In the genomic region with DNA sequence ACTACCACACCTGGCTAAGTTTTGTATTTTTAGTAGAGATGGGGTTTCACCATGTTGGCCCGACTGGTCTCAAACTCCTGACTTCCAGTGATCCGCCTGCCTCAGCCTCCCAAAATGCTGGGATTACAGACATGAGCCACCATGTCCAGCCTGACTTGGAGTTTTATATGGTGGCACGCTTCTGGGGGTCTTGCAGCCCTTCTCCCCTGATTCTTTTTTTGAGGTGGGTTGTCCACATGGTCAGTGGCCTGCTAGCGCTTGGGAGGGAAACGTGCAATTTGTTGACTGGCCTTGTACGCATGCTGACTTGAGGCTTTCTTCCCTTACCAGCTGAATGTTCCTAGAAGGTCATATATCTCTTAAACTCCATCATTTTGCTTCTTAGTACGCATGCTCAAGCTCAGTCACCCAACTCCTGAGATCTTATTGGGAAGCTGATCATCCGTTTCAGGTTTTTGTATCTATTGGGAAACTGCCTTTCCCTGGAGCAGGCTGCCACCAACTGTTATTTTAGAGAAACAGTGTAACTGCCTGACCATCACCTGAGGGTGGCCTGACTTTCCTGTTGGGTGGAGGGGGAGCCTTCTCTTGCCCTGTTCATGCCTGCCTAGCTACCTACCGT, we compare ENCODE assay signal across 14 cellular contexts. TPM values are rescaled to one million over a fixed set of nuclear protein-coding genes. Genes with fewer than 3 reads are reported as not detected.
A peak's percentile ranks its signal among the peaks of the same experiment; 100 is the strongest.
DNase-seq lines count a peak whose midpoint lies in the region; ATAC-seq and TF ChIP-seq lines count a peak whose summit lies in the region.
"Had no signal": no experiment of that assay in that cellular context is flagged by ENCODE, and none has a peak within 500 bp of the region (broad histone marks: within the 10 kb centered on the region; RNA-seq: fewer than 3 reads in every experiment).

No MANE protein-coding gene starts in this region.

- no peak for TF ChIP-seq POLR2A in HCT116 (IDR thresholded peaks at IDR 0.05; ENCODE audit: borderline replicate concordance, extremely low read depth, insufficient read depth, insufficient read length)

- H3K4me1 Mint-ChIP-seq in activated T-cell treated with anti-CD3 and anti-CD28 coated beads, Interleukin-2, amount 50 U/mL, for 72 hours (ENCODE audit: low read depth): peaks cover 10% of the 10 kb centered on the region

- no TSS peak for BruUV-seq in HCT116 (replicated peaks; lab: Mats Ljungman, UMichigan)

- CTCF ChIA-PET in BJ (lab: Yijun Ruan, JAX): interaction anchor here (0.7 to 2.4 kb wide), 5 partner anchors 15 to 422 kb away, joined by 3 to 10 read pairs (median 4); no protein-coding TSS in a partner anchor
- CTCF ChIA-PET in HCT116 (lab: Charles Lee): interaction anchor here (1.4 kb wide), 1 partner anchor 317 kb away, joined by 3 read pairs; no protein-coding TSS in a partner anchor

- intact Hi-C loops in HCT116 (cut with micrococcal nuclease): no loop called here
- intact Hi-C loops in left colon (cut with DNase I, micrococcal nuclease): no loop called here

- POLR2A ChIA-PET in BJ (lab: Charles Lee) (interaction anchor here (0.7 kb wide), 1 partner anchor 14 kb away, joined by 4 read pairs; a partner anchor contains a TSS), HCT116 (lab: Charles Lee) (no interaction called here)

- H3K36me3 Mint-ChIP-seq in activated T-cell treated with anti-CD3 and anti-CD28 coated beads, Interleukin-2, amount 50 U/mL, for 72 hours (ENCODE audit: insufficient read depth in 2 of 2): peaks cover 0 to 1% of the 10 kb centered on the region in 2 donors
- H3K36me3 Mint-ChIP-seq: CD8-positive, alpha-beta T cell had no signal

- H3K4me1 ChIP-seq in HCT116 (ENCODE audit: control insufficient read depth in 1 of 2, insufficient read depth in 2 of 2, low read length in 2 of 2): no peaks in the 10 kb centered on the region; a peak in 1 of 4 replicates
- no peaks in the 10 kb centered on the region for H3K4me1 ChIP-seq in SJCRH30
- H3K4me1 ChIP-seq: colonic mucosa had no signal

- H3K27me3 Mint-ChIP-seq in activated T-cell treated with anti-CD3 and anti-CD28 coated beads, Interleukin-2, amount 50 U/mL, for 72 hours (ENCODE audit: low read depth): no peaks in the 10 kb centered on the region

- H3K4me2 ChIP-seq in HCT116 (ENCODE audit: low read length): no peak overlapping the region

- TF ChIP-seq RAD21 in HCT116 (IDR thresholded peaks at IDR 0.05; ENCODE audit: low read depth): peak; percentile 74

- RAD21 ChIA-PET in HCT116 (lab: Charles Lee; ENCODE audit: low non-redundant PET in 1 of 2, low total read pairs in 2 of 2, uncharacterized antibody in 2 of 2, unreplicated experiment in 2 of 2): interaction anchor here in 1 of 2 experiments (0.7 kb wide), 1 partner anchor 270 kb away, joined by 3 read pairs; no protein-coding TSS in a partner anchor

- H4K20me1 ChIP-seq in HCT116 (ENCODE audit: insufficient read depth): no peaks in the 10 kb centered on the region

- ATAC-seq in HCT116: peak; percentile 71
- ATAC-seq in left colon: peak; percentile 31
- ATAC-seq in activated T-cell treated with anti-CD3 and anti-CD28 coated beads, Interleukin-2, amount 50 U/mL, for 72 hours (replicated peaks in 1 of 2): no peak
- no peak for ATAC-seq in GM21529 (IDR thresholded peaks at IDR 0.05; ENCODE audit: unreplicated experiment)
- ATAC-seq: activated CD4-positive, CD25-positive, alpha-beta regulatory T cell treated with anti-CD3 and anti-CD28 coated beads, Interleukin-2, amount 50 U/mL, for 24 hours; CD8-positive, alpha-beta T cell had no signal

- H3K27me3 ChIP-seq in BJ (ENCODE audit: control insufficient read depth, insufficient read depth, low read length) (peaks cover 3% of the 10 kb centered on the region), HCT116 (ENCODE audit: insufficient read depth, low read length) (no peaks in the 10 kb centered on the region), SJCRH30 (no peaks in the 10 kb centered on the region)
- H3K27me3 ChIP-seq: colonic mucosa had no signal

- H3K9me2 ChIP-seq in HCT116 (ENCODE audit: insufficient read depth): no peaks in the 10 kb centered on the region

- no peak overlapping the region for H2AFZ ChIP-seq in HCT116 (ENCODE audit: low read depth, low read length, poor library complexity, severe bottlenecking)

- H3K4me3 Mint-ChIP-seq in activated T-cell treated with anti-CD3 and anti-CD28 coated beads, Interleukin-2, amount 50 U/mL, for 72 hours: no peak overlapping the region
- H3K4me3 Mint-ChIP-seq: activated T-cell treated with anti-CD3 and anti-CD28 coated beads, Interleukin-2, amount 50 U/mL, for 24 hours; CD8-positive, alpha-beta T cell had no signal

- 0 out of 2 replicates have a peak, but pooled peaks have one; percentile 6 for TF ChIP-seq CTCF in BJ (IDR thresholded peaks at IDR 0.05; ENCODE audit: insufficient read depth, low read depth, low read length)
- peak in 2 of 3 experiments; percentile 16 to 30; a peak in 1 of 6 replicates for TF ChIP-seq CTCF in HCT116 (IDR thresholded peaks at IDR 0.05 in 2 of 3, conservative IDR thresholded peaks at IDR 0.05 in 1 of 3; ENCODE audit: borderline replicate concordance in 1 of 3, insufficient read depth in 1 of 3, low read depth in 2 of 3, low read length in 2 of 3)
- TF ChIP-seq CTCF in VCaP (conservative IDR thresholded peaks at IDR 0.05): 0 out of 2 replicates have a peak, but pooled peaks have one; percentile 10

- H3K9me3 ChIP-seq in HCT116 (ENCODE audit: control insufficient read depth in 1 of 2, insufficient read depth in 1 of 2, low read depth in 1 of 2, low read length in 2 of 2) (peaks cover 0 to 5% of the 10 kb centered on the region in 2 experiments; a peak in 1 of 4 replicates), SJCRH30 (replicated peaks) (no peaks in the 10 kb centered on the region)
- H3K9me3 ChIP-seq: colonic mucosa had no signal

- peaks cover 3 to 4% of the 10 kb centered on the region in 2 donors for H3K9me3 Mint-ChIP-seq in activated T-cell treated with anti-CD3 and anti-CD28 coated beads, Interleukin-2, amount 50 U/mL, for 72 hours

- H3K36me3 ChIP-seq in BJ (ENCODE audit: control insufficient read depth, insufficient read depth, low read length): no peaks in the 10 kb centered on the region
- no peaks in the 10 kb centered on the region for H3K36me3 ChIP-seq in HCT116 (ENCODE audit: control insufficient read depth in 1 of 2, insufficient read depth in 2 of 2, low read length in 2 of 2)
- H3K36me3 ChIP-seq in SJCRH30: no peaks in the 10 kb centered on the region
- H3K36me3 ChIP-seq: colonic mucosa had no signal

- no peak for DNase-seq in BJ (ENCODE audit: low read depth)
- DNase-seq in HCT116 (ENCODE audit: low read depth, low spot score): no peak
- DNase-seq in left colon: no peak
- DNase-seq in SJCRH30: no peak
- no peak for DNase-seq in activated T-cell treated with anti-CD3 and anti-CD28 coated beads, Interleukin-2, amount 50 U/mL, for 72 hours
- no peak for DNase-seq in NCI-H748 treated with DMSO at 0.1 percent for 48 hours (lab: John Stamatoyannopoulos, UW)
- DNase-seq: activated T-cell treated with anti-CD3 and anti-CD28 coated beads, Interleukin-2, amount 50 U/mL, for 24 hours; CD8-positive, alpha-beta T cell; colonic mucosa; NCI-H146 had no signal

- no peaks in the 10 kb centered on the region for H3K79me2 ChIP-seq in HCT116 (ENCODE audit: insufficient read depth, low read length)

- H3K4me3 ChIP-seq in BJ (ENCODE audit: low read depth, low read length) (no peak overlapping the region), HCT116 (replicated peaks in 1 of 2; ENCODE audit: low read depth in 1 of 2, low read length in 2 of 2) (no peak overlapping the region), SJCRH30 (no peak overlapping the region)
- H3K4me3 ChIP-seq: colonic mucosa, SK-N-MC had no signal

- H3K27ac Mint-ChIP-seq in activated T-cell treated with anti-CD3 and anti-CD28 coated beads, Interleukin-2, amount 50 U/mL, for 72 hours: no peak overlapping the region
- H3K27ac Mint-ChIP-seq: activated T-cell treated with anti-CD3 and anti-CD28 coated beads, Interleukin-2, amount 50 U/mL, for 24 hours; CD8-positive, alpha-beta T cell had no signal

- H3K27ac ChIP-seq in HCT116 (ENCODE audit: low read depth, low read length) (no peak overlapping the region), VCaP (no peak overlapping the region), SJCRH30 (no peak overlapping the region)
- H3K27ac ChIP-seq: colonic mucosa, SK-N-MC had no signal

- no peak overlapping the region for H3K9ac ChIP-seq in HCT116 (ENCODE audit: low read length)

TF ChIP-seq in HCT116, 20 proteins besides CTCF, POLR2A, EP300 and RAD21:
- TF ChIP-seq EZH2 (IDR thresholded peaks at IDR 0.05) (no peak), ZNF274 (IDR thresholded peaks at IDR 0.05; ENCODE audit: low read depth, low read length) (no peak), ELF1 (IDR thresholded peaks at IDR 0.05; ENCODE audit: borderline replicate concordance, low read depth) (no peak), CEBPB (IDR thresholded peaks at IDR 0.05; ENCODE audit: low read depth) (no peak), SIN3A (IDR thresholded peaks at IDR 0.05; ENCODE audit: low read depth) (no peak), CBX3 (IDR thresholded peaks at IDR 0.05; ENCODE audit: low read depth) (no peak), TCF7L2 (IDR thresholded peaks at IDR 0.05; ENCODE audit: borderline replicate concordance, extremely low read depth, insufficient read depth, insufficient read length) (no peak)
- TF ChIP-seq, protein P1, sequence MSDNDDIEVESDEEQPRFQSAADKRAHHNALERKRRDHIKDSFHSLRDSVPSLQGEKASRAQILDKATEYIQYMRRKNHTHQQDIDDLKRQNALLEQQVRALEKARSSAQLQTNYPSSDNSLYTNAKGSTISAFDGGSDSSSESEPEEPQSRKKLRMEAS (IDR thresholded peaks at IDR 0.05): no peak
- TF ChIP-seq, protein P2, sequence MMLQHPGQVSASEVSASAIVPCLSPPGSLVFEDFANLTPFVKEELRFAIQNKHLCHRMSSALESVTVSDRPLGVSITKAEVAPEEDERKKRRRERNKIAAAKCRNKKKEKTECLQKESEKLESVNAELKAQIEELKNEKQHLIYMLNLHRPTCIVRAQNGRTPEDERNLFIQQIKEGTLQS (IDR thresholded peaks at IDR 0.05): no peak

RNA-seq across cellular contexts. Expression of a gene that starts 13.7 kb away (rescaled TPM):
- 0.60 and 0.71 TPM in 2 replicates for polyA plus RNA-seq in BJ (2011; rRNA removed)
- polyA minus RNA-seq in BJ (2011; rRNA and poly(A)+ RNA removed): 0.31 and 0.71 TPM in 2 replicates
- total RNA-seq in HCT116 (2021; ENCODE audit: unreplicated experiment) (3.4 TPM), left colon (10 to 100 TPM; 85.0 to 89.2 TPM)
- polyA plus RNA-seq in HCT116 (2012): 5.7 and 6.6 TPM in 2 replicates
- 0.08 TPM in 1 of 2 replicates, not detected in the other for total RNA-seq in SJCRH30 (2014; rRNA removed; shearing (Covaris generic))
- total RNA-seq in activated T-cell treated with anti-CD3 and anti-CD28 coated beads, Interleukin-2, amount 50 U/mL, for 72 hours: under 1 TPM; 0.35 to 0.43 TPM
- total RNA-seq: CD8-positive, alpha-beta T cell had no signal

RNA-seq across cellular contexts. Expression of a gene that starts 18.1 kb away (rescaled TPM):
- polyA plus RNA-seq in BJ (2011; rRNA removed): 3.4 and 5.7 TPM in 2 replicates
- 3.7 and 5.1 TPM in 2 replicates for polyA minus RNA-seq in BJ (2011; rRNA and poly(A)+ RNA removed)
- total RNA-seq in HCT116 (2021; ENCODE audit: unreplicated experiment) (12.8 TPM), left colon (1 to 10 TPM; 3.1 to 6.2 TPM)
- 6.2 and 7.1 TPM in 2 replicates for polyA plus RNA-seq in HCT116 (2012)
- total RNA-seq in SJCRH30 (2014; rRNA removed; shearing (Covaris generic)): 8.4 and 10.9 TPM in 2 replicates
- total RNA-seq in activated T-cell treated with anti-CD3 and anti-CD28 coated beads, Interleukin-2, amount 50 U/mL, for 72 hours: 10 to 100 TPM; 20.8 to 20.9 TPM

Comparison
In these comparisons a context has a peak if more than half of its experiments do, and no peak if none do; other contexts are left out.
1. ATAC-seq: peak in HCT116 (single experiment) and left colon (single experiment); none in activated T-cell treated with anti-CD3 and anti-CD28 coated beads, Interleukin-2, amount 50 U/mL, for 72 hours (0 of 2) and GM21529 (single experiment).
2. RNA of a gene that starts 13.7 kb away (total RNA-seq): 85.0 to 89.2 TPM in left colon; 3.4 TPM in HCT116 (single experiment), 0.35 to 0.43 TPM in activated T-cell treated with anti-CD3 and anti-CD28 coated beads, Interleukin-2, amount 50 U/mL, for 72 hours and 0.08 TPM in SJCRH30; every median in the first group is over 10 times any median in the second.
3. Peak in every context shown above with its lines, with median percentiles within 50 percentile points of each other: CTCF ChIP-seq.